In genomic region chr17:39270923-39271322, GRCh38 we compare ENCODE assay signal across 8 cellular contexts. TPM values are rescaled to one million over a fixed set of nuclear protein-coding genes. Genes with fewer than 3 reads are reported as not detected.
DNase-seq lines count a peak whose midpoint lies in the region; ATAC-seq and TF ChIP-seq lines count a peak whose summit lies in the region.

No MANE protein-coding gene starts in this region.

- H3K27me3 Mint-ChIP-seq in endothelial cell (ENCODE audit: unreplicated experiment), result no peaks in the 10 kb centered on the region

- ATAC-seq in sciatic nerve, result no peak

- no peaks in the 10 kb centered on the region for H3K9me3 Mint-ChIP-seq in endothelial cell (ENCODE audit: unreplicated experiment)

- intact Hi-C loops in sciatic nerve (cut with DNase I), result no loop called here

- no peaks in the 10 kb centered on the region for H3K4me1 Mint-ChIP-seq in endothelial cell (ENCODE audit: unreplicated experiment)

- peak; percentile 13; the same call in 1 of the 2 replicates for TF ChIP-seq CTCF in GM12875 (IDR thresholded peaks at IDR 0.05; ENCODE audit: borderline replicate concordance, insufficient read depth, low read depth, low read length)
- no peak for TF ChIP-seq CTCF in endothelial cell (IDR thresholded peaks at IDR 0.05; ENCODE audit: unreplicated experiment)

- no peak overlapping the region for H3K27ac Mint-ChIP-seq in endothelial cell (ENCODE audit: unreplicated experiment)

- no peak overlapping the region for H3K4me3 Mint-ChIP-seq in endothelial cell (ENCODE audit: unreplicated experiment)

- peaks cover 8% of the 10 kb centered on the region for H3K36me3 Mint-ChIP-seq in endothelial cell (ENCODE audit: low read depth, unreplicated experiment)

- DNase-seq in AG08395 (ENCODE audit: low spot score), result peak; percentile 62
- peak; percentile 10 for DNase-seq in RPMI8226
- DNase-seq in foreskin melanocyte, result peak; percentile 85
- no peak for DNase-seq in sciatic nerve (ENCODE audit: low spot score)
- DNase-seq in activated CD4-positive, alpha-beta T cell treated with anti-CD3 and anti-CD28 coated beads, Interleukin-2, amount 50 U/mL, for 48 hours, result no peak
- DNase-seq in endothelial cell (ENCODE audit: low spot score), result no peak
- no peak for DNase-seq in islet precursor cell

- no peak overlapping the region for H3K4me3 ChIP-seq in GM12875 (ENCODE audit: low read depth, low read length)

RNA-seq across cellular contexts. Expression of gene STAC2, which starts 45.2 kb away (rescaled TPM):
- total RNA-seq in sciatic nerve, result 0.49 TPM
- total RNA-seq in endothelial cell (ENCODE audit: unreplicated experiment), result not detected

Comparison
In these comparisons a context has a peak if more than half of its experiments do, and no peak if none do; other contexts are left out.
1. DNase-seq: peak in AG08395 (single experiment), RPMI8226 (single experiment) and foreskin melanocyte (single experiment); none in sciatic nerve (single experiment), activated CD4-positive, alpha-beta T cell treated with anti-CD3 and anti-CD28 coated beads, Interleukin-2, amount 50 U/mL, for 48 hours (0 of 2), endothelial cell (single experiment) and islet precursor cell (single experiment).